24 cellular contexts compared by ENCODE assay signal in the genomic region with DNA sequence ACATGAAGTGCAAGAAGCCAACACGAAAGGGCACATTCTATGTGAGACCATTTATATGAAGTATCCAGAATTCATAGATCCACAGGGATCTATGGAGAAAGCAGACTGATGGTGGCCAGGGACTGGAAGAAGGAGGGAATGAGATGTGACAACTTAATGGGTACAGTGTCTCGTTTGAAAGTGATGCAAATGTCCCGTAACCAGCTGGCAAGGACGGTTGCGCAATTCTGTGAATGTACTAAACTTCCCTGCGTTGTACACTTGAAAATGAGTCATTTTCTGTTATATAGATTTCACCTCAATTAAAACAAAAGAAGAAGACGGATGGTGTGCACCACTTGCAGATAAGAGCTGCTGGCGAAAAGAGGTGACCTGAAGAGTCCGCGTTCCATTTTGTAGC.
DNase-seq lines count a peak whose midpoint lies in the region; ATAC-seq, FAIRE-seq and TF ChIP-seq lines count a peak whose summit lies in the region.
"Had no signal": no experiment of that assay in that cellular context is flagged by ENCODE, and none has a peak within 500 bp of the region (broad histone marks: within the 10 kb centered on the region; RNA-seq: fewer than 3 reads in every experiment).

No MANE protein-coding gene starts in this region.

- WGBS in A549 (ENCODE audit: missing lambda C conversion rate): 32% methylated on average over 10 of the region's 10 CpGs

- no peak for DNase-seq in A549 (ENCODE audit: low read depth in 1 of 2, low spot score in 1 of 2)
- DNase-seq in NCI-H460 (ENCODE audit: extremely low read depth, low read depth): peak; percentile 7
- peak; percentile 22 for DNase-seq in fibroblast of the conjunctiva (ENCODE audit: low read depth)
- DNase-seq in lower lobe of right lung: no peak
- DNase-seq in Caco-2: no peak
- no peak for DNase-seq in T-helper 1 cell
- DNase-seq: C1 segment of cervical spinal cord; CD4-positive, alpha-beta memory T cell; COR-L47; H7; NCI-H2029; NCI-H446 treated with DMSO at 0.1 percent for 48 hours; NCI-H526 treated with DMSO at 0.1 percent for 48 hours; Peyer's patch; SIG-M5; SW 1271; T-helper 2 cell had no signal

- POLR2A ChIA-PET in A549 (lab: Yijun Ruan, JAX): no interaction called here
- POLR2A ChIA-PET in Caco-2 (lab: Charles Lee): no interaction called here

- TF ChIP-seq POLR2A in A549 (IDR thresholded peaks at IDR 0.05; ENCODE audit: low read length): no peak

- no peaks in the 10 kb centered on the region for H3K36me3 Mint-ChIP-seq in Caco-2 (ENCODE audit: insufficient read depth, unreplicated experiment)

- no peak for FAIRE-seq in A549 (lab: Jason Lieb, UNC)
- FAIRE-seq: A204.1, G401.6, GM12878 had no signal

- H3K9me3 Mint-ChIP-seq in Caco-2 (ENCODE audit: unreplicated experiment): peaks cover 21% of the 10 kb centered on the region

- no peaks in the 10 kb centered on the region for H3K4me1 ChIP-seq in A549
- H3K4me1 ChIP-seq in lower lobe of right lung: no peaks in the 10 kb centered on the region
- no peaks in the 10 kb centered on the region for H3K4me1 ChIP-seq in Caco-2
- H3K4me1 ChIP-seq: Peyer's patch had no signal

- H3K36me3 ChIP-seq in lower lobe of right lung (no peaks in the 10 kb centered on the region), Caco-2 (ENCODE audit: control insufficient read depth, insufficient read depth, low read length) (no peaks in the 10 kb centered on the region)
- H3K36me3 ChIP-seq: Peyer's patch had no signal

- H3K27me3 Mint-ChIP-seq in Caco-2 (ENCODE audit: insufficient read depth, unreplicated experiment): peaks cover 3% of the 10 kb centered on the region
- H3K27me3 Mint-ChIP-seq: CD4-positive, alpha-beta memory T cell had no signal

- TF ChIP-seq EP300 in A549 (IDR thresholded peaks at IDR 0.05) (no peak), Ishikawa (IDR thresholded peaks at IDR 0.05; ENCODE audit: borderline replicate concordance) (no peak)

- H3K27me3 ChIP-seq in lower lobe of right lung (ENCODE audit: low read depth) (no peaks in the 10 kb centered on the region), Caco-2 (replicated peaks; ENCODE audit: control insufficient read depth, insufficient read depth, low read length) (no peaks in the 10 kb centered on the region)
- H3K27me3 ChIP-seq: Peyer's patch had no signal

- no peak overlapping the region for H3K4me3 ChIP-seq in A549
- H3K4me3 ChIP-seq in lower lobe of right lung: no peak overlapping the region
- H3K4me3 ChIP-seq in Caco-2 (ENCODE audit: low read depth, low read length): no peak overlapping the region
- H3K4me3 ChIP-seq: GM12878, Peyer's patch, SK-N-MC had no signal

- TF ChIP-seq RAD21 in A549 (conservative IDR thresholded peaks at IDR 0.05 in 1 of 2, IDR thresholded peaks at IDR 0.05 in 1 of 2) (no peak), Ishikawa (IDR thresholded peaks at IDR 0.05; ENCODE audit: low read depth) (no peak)

- CTCF ChIA-PET in A549 (lab: Yijun Ruan, JAX): interaction anchor here (0.7 kb wide), 1 partner anchor 650 kb away, joined by 3 read pairs; no protein-coding TSS in a partner anchor
- CTCF ChIA-PET in Caco-2 (lab: Charles Lee): no interaction called here

- H3K4me1 Mint-ChIP-seq in Caco-2 (ENCODE audit: low read depth, unreplicated experiment): no peaks in the 10 kb centered on the region
- H3K4me1 Mint-ChIP-seq: CD4-positive, alpha-beta memory T cell had no signal

- intact Hi-C loops in lower lobe of right lung (cut with DNase I): no loop called here
- intact Hi-C loops in Caco-2 (cut with micrococcal nuclease; ENCODE audit: unreplicated experiment): no loop called here

- no peak overlapping the region; a peak in 1 of 6 replicates for H3K27ac ChIP-seq in A549
- H3K27ac ChIP-seq in lower lobe of right lung: no peak overlapping the region
- H3K27ac ChIP-seq: KMS-11, Peyer's patch, SK-N-MC had no signal

- no peak overlapping the region for H3K4me3 Mint-ChIP-seq in Caco-2 (ENCODE audit: unreplicated experiment)
- H3K4me3 Mint-ChIP-seq: CD4-positive, alpha-beta memory T cell had no signal

- no peak for TF ChIP-seq CTCF in A549 (IDR thresholded peaks at IDR 0.05)
- TF ChIP-seq CTCF in lower lobe of right lung (IDR thresholded peaks at IDR 0.05): no peak
- TF ChIP-seq CTCF in Caco-2 (IDR thresholded peaks at IDR 0.05; ENCODE audit: insufficient read depth in 1 of 2, low read depth in 1 of 2, low read length in 1 of 2, severe bottlenecking in 1 of 2, unreplicated experiment in 1 of 2): no peak

- no peak overlapping the region for H3K27ac Mint-ChIP-seq in Caco-2 (ENCODE audit: unreplicated experiment)
- H3K27ac Mint-ChIP-seq: CD4-positive, alpha-beta memory T cell had no signal

- BruUV-seq in Caco-2 (replicated peaks; lab: Mats Ljungman, UMichigan): no TSS peak

- H3K4me2 ChIP-seq in A549: no peak overlapping the region
- H3K4me2 ChIP-seq: KMS-11 had no signal

- H3K9me3 ChIP-seq in A549 (peaks cover 11% of the 10 kb centered on the region; the same call in 2 of the 3 replicates), lower lobe of right lung (peaks cover 7% of the 10 kb centered on the region), Caco-2 (no peaks in the 10 kb centered on the region)

- ATAC-seq in A549: no peak
- no peak for ATAC-seq in GM21576 (IDR thresholded peaks at IDR 0.05; ENCODE audit: unreplicated experiment)
- ATAC-seq in lower lobe of right lung: no peak
- ATAC-seq: GM12878 had no signal

TF ChIP-seq in A549, 52 proteins besides CTCF, POLR2A, EP300 and RAD21:
- TF ChIP-seq CEBPB (IDR thresholded peaks at IDR 0.05) (peak; percentile 89 to 92), ZC3H11A (IDR thresholded peaks at IDR 0.05) (no peak)
TF ChIP-seq in A549: peak in this region for 1.

TF ChIP-seq in Ishikawa, 13 proteins besides CTCF, POLR2A, EP300 and RAD21:
- TF ChIP-seq YY1 (IDR thresholded peaks at IDR 0.05; ENCODE audit: low read depth): no peak
- TF ChIP-seq TEAD4 (IDR thresholded peaks at IDR 0.05): no peak
- TF ChIP-seq TAF1 (IDR thresholded peaks at IDR 0.05; ENCODE audit: low read depth): no peak
- no peak for TF ChIP-seq ZBTB7A (IDR thresholded peaks at IDR 0.05; ENCODE audit: low read depth)
- no peak for TF ChIP-seq NFIC (IDR thresholded peaks at IDR 0.05)
- TF ChIP-seq CREB1 (IDR thresholded peaks at IDR 0.05; ENCODE audit: low read depth): no peak
- TF ChIP-seq CEBPB (IDR thresholded peaks at IDR 0.05): peak; percentile 56; the same call in 1 of the 2 replicates
- TF ChIP-seq, protein P1, sequence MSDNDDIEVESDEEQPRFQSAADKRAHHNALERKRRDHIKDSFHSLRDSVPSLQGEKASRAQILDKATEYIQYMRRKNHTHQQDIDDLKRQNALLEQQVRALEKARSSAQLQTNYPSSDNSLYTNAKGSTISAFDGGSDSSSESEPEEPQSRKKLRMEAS (IDR thresholded peaks at IDR 0.05): no peak

Comparison
In these comparisons a context has a peak if more than half of its experiments do, and no peak if none do; other contexts are left out.
1. DNase-seq: peak in NCI-H460 (single experiment) and fibroblast of the conjunctiva (single experiment); none in A549 (0 of 2), lower lobe of right lung (single experiment), Caco-2 (0 of 2) and T-helper 1 cell (0 of 5).